Comparison of ENCODE assay signal across 13 cellular contexts in genomic region chrX:111123125-111123524, GRCh38. TPM values are rescaled to one million over a fixed set of nuclear protein-coding genes. Genes with fewer than 3 reads are reported as not detected.
DNase-seq lines count a peak whose midpoint lies in the region; ATAC-seq lines count a peak whose summit lies in the region.
"Had no signal": no experiment of that assay in that cellular context is flagged by ENCODE, and none has a peak within 500 bp of the region (broad histone marks: within the 10 kb centered on the region; RNA-seq: fewer than 3 reads in every experiment).

No MANE protein-coding gene starts in this region.

- no peaks in the 10 kb centered on the region for H3K27me3 Mint-ChIP-seq in activated T-cell treated with anti-CD3 and anti-CD28 coated beads, Interleukin-2, amount 50 U/mL, for 4 hours (ENCODE audit: low read depth)
- no peaks in the 10 kb centered on the region for H3K27me3 Mint-ChIP-seq in stimulated activated memory B cell treated with anti-CD40 and anti-IgM and Interleukin-4, amounts not matched to agents 10 μg/mL and 1 μg/mL and 100 μg/mL, for 72 hours

- H3K4me3 Mint-ChIP-seq in activated T-cell treated with anti-CD3 and anti-CD28 coated beads, Interleukin-2, amount 50 U/mL, for 4 hours = peak overlapping the region; percentile 71
- peak overlapping the region; percentile 66 for H3K4me3 Mint-ChIP-seq in stimulated activated memory B cell treated with anti-CD40 and anti-IgM and Interleukin-4, amounts not matched to agents 10 μg/mL and 1 μg/mL and 100 μg/mL, for 72 hours
- H3K4me3 Mint-ChIP-seq: WTC11 had no signal

- no peak for DNase-seq in activated T-cell treated with anti-CD3 and anti-CD28 coated beads, Interleukin-2, amount 50 U/mL, for 4 hours
- DNase-seq in activated T-cell treated with anti-CD3 and anti-CD28 coated beads for 4 hours (no peak), OCI-M1 (lab: John Stamatoyannopoulos, UW) (peak; percentile 63), superior temporal gyrus (ENCODE audit: extremely low spot score) (no peak), EL (no peak), DMS153 treated with DMSO at 0.1 percent for 48 hours (lab: John Stamatoyannopoulos, UW; ENCODE audit: unreplicated experiment) (no peak)
- DNase-seq: GDM1, GM23248, NCI-H2081 treated with DMSO at 0.1 percent for 48 hours, Right ventricle myocardium superior had no signal

- peak overlapping the region; percentile 73 for H3K27ac Mint-ChIP-seq in stimulated activated memory B cell treated with anti-CD40 and anti-IgM and Interleukin-4, amounts not matched to agents 10 μg/mL and 1 μg/mL and 100 μg/mL, for 72 hours
- H3K27ac Mint-ChIP-seq: WTC11 had no signal

- H3K4me1 Mint-ChIP-seq in activated T-cell treated with anti-CD3 and anti-CD28 coated beads, Interleukin-2, amount 50 U/mL, for 4 hours (ENCODE audit: low read depth) = peaks cover 17% of the 10 kb centered on the region
- H3K4me1 Mint-ChIP-seq in stimulated activated memory B cell treated with anti-CD40 and anti-IgM and Interleukin-4, amounts not matched to agents 10 μg/mL and 1 μg/mL and 100 μg/mL, for 72 hours = no peaks in the 10 kb centered on the region

- H3K36me3 Mint-ChIP-seq in activated T-cell treated with anti-CD3 and anti-CD28 coated beads, Interleukin-2, amount 50 U/mL, for 4 hours (ENCODE audit: insufficient read depth) = no peaks in the 10 kb centered on the region
- no peaks in the 10 kb centered on the region for H3K36me3 Mint-ChIP-seq in stimulated activated memory B cell treated with anti-CD40 and anti-IgM and Interleukin-4, amounts not matched to agents 10 μg/mL and 1 μg/mL and 100 μg/mL, for 72 hours

- H3K9me3 Mint-ChIP-seq in activated T-cell treated with anti-CD3 and anti-CD28 coated beads, Interleukin-2, amount 50 U/mL, for 4 hours = no peaks in the 10 kb centered on the region
- no peaks in the 10 kb centered on the region for H3K9me3 Mint-ChIP-seq in stimulated activated memory B cell treated with anti-CD40 and anti-IgM and Interleukin-4, amounts not matched to agents 10 μg/mL and 1 μg/mL and 100 μg/mL, for 72 hours
- H3K9me3 Mint-ChIP-seq: WTC11 had no signal

- ATAC-seq in activated T-cell treated with anti-CD3 and anti-CD28 coated beads, Interleukin-2, amount 50 U/mL, for 4 hours = peak in 1 of 2 donors; percentile 46
- peak; percentile 47 for ATAC-seq in HG02884 (IDR thresholded peaks at IDR 0.05; ENCODE audit: unreplicated experiment)
- ATAC-seq in stimulated activated memory B cell treated with anti-CD40 and anti-IgM and Interleukin-4, amounts not matched to agents 10 μg/mL and 1 μg/mL and 100 μg/mL, for 72 hours = no peak
- ATAC-seq: WTC11 had no signal

RNA-seq across cellular contexts. Expression of gene PAK3, which starts 27.1 kb away (rescaled TPM):
- total RNA-seq in activated T-cell treated with anti-CD3 and anti-CD28 coated beads, Interleukin-2, amount 50 U/mL, for 4 hours = under 1 TPM; 0.13 to 0.63 (median 0.30) TPM
- total RNA-seq: GM23248 had no signal
